8 cellular contexts compared by ENCODE assay signal in the genomic region with DNA sequence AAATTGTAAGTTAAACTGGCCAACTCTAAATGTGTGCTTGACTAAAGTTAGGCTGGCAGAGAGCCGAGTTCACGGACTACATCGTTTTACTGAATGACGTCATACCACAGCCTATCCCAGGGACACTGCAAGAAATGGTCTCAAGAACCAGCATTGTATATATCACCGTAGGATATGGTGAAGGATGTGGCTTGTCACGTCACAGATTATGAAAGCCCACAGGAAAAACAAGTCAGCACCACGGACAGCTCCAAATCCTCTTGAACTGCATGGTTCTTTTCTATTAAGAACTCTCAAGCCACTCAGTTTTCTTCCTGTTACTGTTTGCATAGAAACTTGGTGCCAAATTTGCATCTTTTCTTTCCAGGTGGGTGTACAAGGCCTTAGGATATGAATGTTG.
DNase-seq lines count a peak whose midpoint lies in the region; TF ChIP-seq lines count a peak whose summit lies in the region.

No MANE protein-coding gene starts in this region.

- H3K4me3 ChIP-seq in iPS DF 6.9 (ENCODE audit: low read length) = no peak overlapping the region

- H3K4me1 Mint-ChIP-seq in type B pancreatic cell (ENCODE audit: unreplicated experiment) = no peaks in the 10 kb centered on the region

- TF ChIP-seq CTCF in GM20000 (IDR thresholded peaks at IDR 0.05; ENCODE audit: extremely low read depth, missing control alignments) (no peak), type B pancreatic cell (conservative IDR thresholded peaks at IDR 0.05) (no peak)

- no peak overlapping the region for H3K4me3 Mint-ChIP-seq in type B pancreatic cell

- H3K36me3 Mint-ChIP-seq in type B pancreatic cell = peaks cover 2% of the 10 kb centered on the region

- no peak overlapping the region for H3K27ac ChIP-seq in iPS DF 6.9 (ENCODE audit: low read length)

- peak; percentile 25 for DNase-seq in GM20000 (ENCODE audit: low spot score)
- DNase-seq in RKO (ENCODE audit: low spot score) = peak; percentile 74
- peak; percentile 46 for DNase-seq in activated naive CD4-positive, alpha-beta T cell treated with Interleukin-2 at 50 U/mL for 16 hours
- DNase-seq in iPS DF 6.9 (ENCODE audit: low read depth, low spot score) = peak; percentile 45
- DNase-seq in stimulated activated CD4-positive, alpha-beta T cell treated with anti-CD3 and anti-CD28 coated beads, Interleukin-4, amount 100 ng/mL, for 48 hours (ENCODE audit: low read depth in 2 of 2) = peak; percentile 33 to 54
- DNase-seq in HuH-7.5 (ENCODE audit: low spot score) = no peak
- DNase-seq in NCI-H2107 (lab: John Stamatoyannopoulos, UW) = no peak
- DNase-seq in type B pancreatic cell (ENCODE audit: extremely low spot score, unreplicated experiment) = no peak

- no peaks in the 10 kb centered on the region for H3K27me3 ChIP-seq in iPS DF 6.9 (ENCODE audit: control insufficient read depth, insufficient read depth, low read length)

- H3K4me1 ChIP-seq in iPS DF 6.9 (ENCODE audit: control insufficient read depth, insufficient read depth, low read length) = no peaks in the 10 kb centered on the region

- H3K27ac Mint-ChIP-seq in type B pancreatic cell = no peak overlapping the region

- no peaks in the 10 kb centered on the region for H3K9me3 ChIP-seq in iPS DF 6.9 (ENCODE audit: control insufficient read depth, insufficient read depth, low read length)

- WGBS in iPS DF 6.9 (ENCODE audit: insufficient coverage, insufficient read length) = no CpG with 5 or more reads among the region's 7 CpGs

- no peaks in the 10 kb centered on the region for H3K9me3 Mint-ChIP-seq in type B pancreatic cell

- H3K27me3 Mint-ChIP-seq in type B pancreatic cell = no peaks in the 10 kb centered on the region

- no peaks in the 10 kb centered on the region for H3K36me3 ChIP-seq in iPS DF 6.9 (ENCODE audit: control insufficient read depth, insufficient read depth, low read length)

Comparison
In these comparisons a context has a peak if more than half of its experiments do, and no peak if none do; other contexts are left out.
1. DNase-seq: peak in GM20000 (single experiment), RKO (single experiment), activated naive CD4-positive, alpha-beta T cell treated with Interleukin-2 at 50 U/mL for 16 hours (single experiment), iPS DF 6.9 (single experiment) and stimulated activated CD4-positive, alpha-beta T cell treated with anti-CD3 and anti-CD28 coated beads, Interleukin-4, amount 100 ng/mL, for 48 hours (2 of 2); none in HuH-7.5 (single experiment), NCI-H2107 (single experiment) and type B pancreatic cell (single experiment).